Comparison of ENCODE assay signal across 30 cellular contexts in the genomic region with DNA sequence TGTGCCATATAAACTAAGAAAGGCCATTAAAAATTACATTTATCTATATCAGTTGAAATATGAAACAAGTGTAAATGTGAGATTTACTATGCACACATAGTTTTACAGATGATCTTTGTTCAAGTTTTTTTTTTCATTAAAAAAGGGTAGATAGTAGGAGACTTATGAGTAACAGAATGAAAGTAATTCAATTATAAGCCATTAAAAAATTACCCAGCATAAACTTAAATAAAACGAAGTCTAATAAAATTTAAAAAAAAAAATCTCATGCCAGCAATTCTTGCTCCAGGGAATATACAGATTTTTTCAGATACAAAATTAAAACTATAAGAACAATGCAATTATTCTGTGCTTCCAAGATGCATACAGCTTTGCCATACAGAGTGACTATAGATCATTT.
"Had no signal": no experiment of that assay in that cellular context is flagged by ENCODE, and none has a peak within 500 bp of the region (broad histone marks: within the 10 kb centered on the region; RNA-seq: fewer than 3 reads in every experiment).

No MANE protein-coding gene starts in this region.

- ATAC-seq: activated CD4-positive, alpha-beta T cell treated with anti-CD3 and anti-CD28 coated beads for 36 hours; activated CD8-positive, alpha-beta memory T cell treated with anti-CD3 and anti-CD28 coated beads, Interleukin-2, amount 10 ng/mL, durations not matched to agents 7 days and 5 days; activated CD8-positive, alpha-beta T cell treated with anti-CD3 and anti-CD28 coated beads, Interleukin-2, amount 10 ng/mL, durations not matched to agents 7 days and 5 days; activated naive CD8-positive, alpha-beta T cell treated with anti-CD3 and anti-CD28 coated beads, Interleukin-2, amount 50 U/mL, for 24 hours; body of pancreas; gastroesophageal sphincter; heart right ventricle; T-helper 17 cell had no signal

- DNase-seq: activated CD4-positive, alpha-beta memory T cell treated with anti-CD3 and anti-CD28 coated beads for 36 hours; activated CD4-positive, alpha-beta T cell treated with anti-CD3 and anti-CD28 coated beads for 36 hours; activated CD4-positive, alpha-beta T cell treated with anti-CD3 and anti-CD28 coated beads, Interleukin-2, amount 10 ng/mL, durations not matched to agents 24 days and 14 days; activated CD4-positive, CD25-positive, alpha-beta regulatory T cell; activated CD4-positive, CD25-positive, alpha-beta regulatory T cell treated with anti-CD3 and anti-CD28 coated beads, Interleukin-2, amount 50 U/mL, for 72 hours; activated CD8-positive, alpha-beta memory T cell treated with anti-CD3 and anti-CD28 coated beads, Interleukin-2, amount 10 ng/mL, durations not matched to agents 7 days and 5 days; activated CD8-positive, alpha-beta memory T cell treated with anti-CD3 and anti-CD28 coated beads, Interleukin-2, amount 50 U/mL, for 4 hours; activated CD8-positive, alpha-beta T cell treated with anti-CD3 and anti-CD28 coated beads, Interleukin-2, amount 10 ng/mL, durations not matched to agents 7 days and 5 days; activated effector memory CD4-positive, alpha-beta T cell treated with anti-CD3 and anti-CD28 coated beads, Interleukin-2, amount 50 U/mL, for 16 hours; activated naive CD4-positive, alpha-beta T cell treated with anti-CD3 and anti-CD28 coated beads for 36 hours; activated naive CD8-positive, alpha-beta T cell treated with anti-CD3 and anti-CD28 coated beads for 36 hours; activated naive CD8-positive, alpha-beta T cell treated with anti-CD3 and anti-CD28 coated beads, Interleukin-2, amount 50 U/mL, for 24 hours; activated T-cell treated with anti-CD3 and anti-CD28 coated beads, Interleukin-2, amount 50 U/mL, for 1 hour; activated T-cell treated with anti-CD3 and anti-CD28 coated beads, Interleukin-2, amount 50 U/mL, for 48 hours; adrenal gland; amygdala; aorta; body of pancreas; caudate nucleus; cortex of kidney; dermis blood vessel endothelial cell; effector CD4-positive, alpha-beta T cell; esophagus squamous epithelium; foreskin melanocyte; heart right ventricle; T-helper 17 cell; T1000 had no signal

- FAIRE-seq: endometrium, endothelial cell of umbilical vein had no signal
